16 cellular contexts compared by ENCODE assay signal in the genomic region with DNA sequence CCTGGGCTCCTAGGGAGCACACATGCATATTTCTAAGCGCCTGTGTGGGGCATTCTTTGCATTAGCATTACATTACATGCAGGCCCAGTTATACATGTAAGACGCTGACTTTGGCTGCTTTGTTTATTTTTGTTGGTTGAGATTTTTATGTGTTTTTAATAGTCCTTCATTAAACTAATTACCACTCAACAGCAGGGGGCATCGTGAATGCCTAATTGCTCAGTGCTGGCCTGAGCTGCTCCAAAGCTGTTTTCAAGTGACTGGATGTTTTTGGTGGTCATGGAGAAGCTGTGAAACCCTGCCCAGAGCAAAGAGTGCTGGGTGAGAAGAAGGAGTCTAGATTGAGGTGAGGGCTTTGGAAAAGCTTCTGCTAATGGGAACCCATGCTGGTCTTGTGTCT. TPM values are rescaled to one million over a fixed set of nuclear protein-coding genes. Genes with fewer than 3 reads are reported as not detected.
A peak's percentile ranks its signal among the peaks of the same experiment; 100 is the strongest.
DNase-seq lines count a peak whose midpoint lies in the region; ATAC-seq, FAIRE-seq and TF ChIP-seq lines count a peak whose summit lies in the region.
"Had no signal": no experiment of that assay in that cellular context is flagged by ENCODE, and none has a peak within 500 bp of the region (broad histone marks: within the 10 kb centered on the region; RNA-seq: fewer than 3 reads in every experiment).

No MANE protein-coding gene starts in this region.

- no peaks in the 10 kb centered on the region for H3K9me2 ChIP-seq in Loucy (replicated peaks; ENCODE audit: low read depth, low read length)

- in situ Hi-C loops in brain microvascular endothelial cell (cut with HindIII; ENCODE audit: low pct_ligation_motif_present, low sequenced_read_pairs): no loop called here

- H3K9me3 Mint-ChIP-seq in nephron: no peaks in the 10 kb centered on the region
- H3K9me3 Mint-ChIP-seq: activated naive CD8-positive, alpha-beta T cell treated with anti-CD3 and anti-CD28 coated beads for 36 hours had no signal

- H3K36me3 Mint-ChIP-seq in nephron (ENCODE audit: low read depth): peaks cover 5% of the 10 kb centered on the region

- TF ChIP-seq CTCF in Loucy (conservative IDR thresholded peaks at IDR 0.05; ENCODE audit: low read length) (peak; percentile 43), brain microvascular endothelial cell (IDR thresholded peaks at IDR 0.05; ENCODE audit: low read depth, low read length, missing control alignments) (peak; percentile 15), nephron (IDR thresholded peaks at IDR 0.05; ENCODE audit: unreplicated experiment in 3 of 3) (peak in 1 of 3 experiments; percentile 10)

- H3K27ac ChIP-seq in brain microvascular endothelial cell: no peak overlapping the region
- H3K27ac ChIP-seq: left ventricle myocardium inferior, SK-N-MC had no signal

- no peak overlapping the region for H3K4me3 ChIP-seq in Loucy (ENCODE audit: low read length, poor library complexity, severe bottlenecking)
- no peak overlapping the region for H3K4me3 ChIP-seq in brain microvascular endothelial cell (ENCODE audit: low read depth, low read length)
- H3K4me3 ChIP-seq: left ventricle myocardium inferior, SK-N-MC had no signal

- ATAC-seq in GM21825 (IDR thresholded peaks at IDR 0.05; ENCODE audit: unreplicated experiment): no peak
- ATAC-seq: esophagus mucosa, HCT116 had no signal

- DNase-seq in EH (ENCODE audit: low read depth) (peak; percentile 24), brain microvascular endothelial cell (no peak), activated gamma-delta T cell (lab: John Stamatoyannopoulos, UW) (no peak), UCSD-AML1 (lab: John Stamatoyannopoulos, UW; ENCODE audit: unreplicated experiment) (no peak), GM12892 (ENCODE audit: insufficient read length) (no peak)
- DNase-seq: activated naive CD8-positive, alpha-beta T cell treated with anti-CD3 and anti-CD28 coated beads for 36 hours; cerebellar nuclear complex; left ventricle myocardium inferior; NK-92 treated with Interleukin-12 subunit alpha and Interleukin-12 subunit beta, amount 100 ng/mL, for 24 hours; small intestine had no signal

- H3K9ac ChIP-seq in Loucy (ENCODE audit: low read depth, low read length, poor library complexity, severe bottlenecking): no peak overlapping the region

- FAIRE-seq in GM12892 (lab: Jason Lieb, UNC): no peak
- FAIRE-seq: small intestine had no signal

- no peaks in the 10 kb centered on the region for H3K27me3 Mint-ChIP-seq in nephron (ENCODE audit: low read depth)
- H3K27me3 Mint-ChIP-seq: activated naive CD8-positive, alpha-beta T cell treated with anti-CD3 and anti-CD28 coated beads for 36 hours had no signal

- H4K20me1 ChIP-seq in Loucy (ENCODE audit: insufficient read depth, low read length, poor library complexity, severe bottlenecking): no peaks in the 10 kb centered on the region

- peaks cover 34% of the 10 kb centered on the region for H3K4me1 Mint-ChIP-seq in nephron
- H3K4me1 Mint-ChIP-seq: activated naive CD8-positive, alpha-beta T cell treated with anti-CD3 and anti-CD28 coated beads for 36 hours had no signal

- no peak for TF ChIP-seq POLR2A in GM12892 (IDR thresholded peaks at IDR 0.05; ENCODE audit: low read depth, low read length)

- H3K27me3 ChIP-seq in Loucy (ENCODE audit: insufficient read depth, low read length, poor library complexity, severe bottlenecking) (no peaks in the 10 kb centered on the region), brain microvascular endothelial cell (replicated peaks) (no peaks in the 10 kb centered on the region)

- no peak overlapping the region for H3K4me2 ChIP-seq in Loucy (ENCODE audit: low read depth, low read length, poor library complexity, severe bottlenecking)

- no peaks in the 10 kb centered on the region for H3F3A ChIP-seq in Loucy (ENCODE audit: low read depth)

- no peaks in the 10 kb centered on the region for H3K9me3 ChIP-seq in Loucy (ENCODE audit: insufficient read depth, low read depth, low read length)
- H3K9me3 ChIP-seq: left ventricle myocardium inferior had no signal

- peak overlapping the region; percentile 26 to 45 (median 37) for H3K27ac Mint-ChIP-seq in nephron
- H3K27ac Mint-ChIP-seq: activated naive CD8-positive, alpha-beta T cell treated with anti-CD3 and anti-CD28 coated beads for 36 hours had no signal

- H3K4me1 ChIP-seq in Loucy (ENCODE audit: insufficient read depth, low read length, poor library complexity, severe bottlenecking): no peaks in the 10 kb centered on the region

- no peak overlapping the region for H3K4me3 Mint-ChIP-seq in nephron
- H3K4me3 Mint-ChIP-seq: activated naive CD8-positive, alpha-beta T cell treated with anti-CD3 and anti-CD28 coated beads for 36 hours had no signal

- no peak overlapping the region for H2AFZ ChIP-seq in Loucy (ENCODE audit: low read length)

- no peaks in the 10 kb centered on the region for H3K79me2 ChIP-seq in Loucy (ENCODE audit: insufficient read depth, low read length)

- H3K36me3 ChIP-seq in Loucy (ENCODE audit: insufficient read depth, low read length): no peaks in the 10 kb centered on the region
- H3K36me3 ChIP-seq in brain microvascular endothelial cell (replicated peaks): no peaks in the 10 kb centered on the region

RNA-seq across cellular contexts. Expression of gene GPD1L, which starts 41.5 kb away (rescaled TPM):
- polyA plus RNA-seq in GM12892 (2012; ENCODE audit: missing spikeins): 2.6 TPM
